ENCODE assay signal across 15 cellular contexts in genomic region chr9:105930007-105930627, GRCh38.
"Had no signal": no experiment of that assay in that cellular context is flagged by ENCODE, and none has a peak within 500 bp of the region (broad histone marks: within the 10 kb centered on the region; RNA-seq: fewer than 3 reads in every experiment).

No MANE protein-coding gene starts in this region.

- H3K27me3 ChIP-seq: breast epithelium, dorsolateral prefrontal cortex, tibial artery, vagina had no signal

- H3K27ac Mint-ChIP-seq: activated CD4-positive, alpha-beta memory T cell treated with anti-CD3 and anti-CD28 coated beads for 36 hours; activated naive CD8-positive, alpha-beta T cell treated with anti-CD3 and anti-CD28 coated beads for 36 hours; nephron had no signal

- H3K27ac ChIP-seq: breast epithelium, skin epidermis, tibial artery, vagina, VCaP had no signal

- H3K4me1 Mint-ChIP-seq: activated naive CD8-positive, alpha-beta T cell treated with anti-CD3 and anti-CD28 coated beads for 36 hours; nephron had no signal

- H3K36me3 Mint-ChIP-seq: activated CD4-positive, alpha-beta memory T cell treated with anti-CD3 and anti-CD28 coated beads for 36 hours; activated naive CD8-positive, alpha-beta T cell treated with anti-CD3 and anti-CD28 coated beads for 36 hours had no signal

- H3K4me3 Mint-ChIP-seq: activated CD4-positive, alpha-beta memory T cell treated with anti-CD3 and anti-CD28 coated beads for 36 hours; activated naive CD8-positive, alpha-beta T cell treated with anti-CD3 and anti-CD28 coated beads for 36 hours; nephron had no signal

- DNase-seq: activated CD4-positive, alpha-beta memory T cell treated with anti-CD3 and anti-CD28 coated beads for 36 hours; activated gamma-delta T cell; activated naive CD8-positive, alpha-beta T cell treated with anti-CD3 and anti-CD28 coated beads for 36 hours; activated T-cell treated with anti-CD3 and anti-CD28 coated beads, Interleukin-2, amount 50 U/mL, for 48 hours; dorsolateral prefrontal cortex; mesenchymal stem cell; stimulated activated CD4-positive, alpha-beta T cell treated with anti-CD3 and anti-CD28 coated beads, Interleukin-4, amount 100 ng/mL, for 4 hours; T-helper 9 cell; tibial artery had no signal

- ATAC-seq: left lobe of liver had no signal

- H3K9me3 ChIP-seq: breast epithelium, tibial artery, vagina had no signal

- H3K4me1 ChIP-seq: breast epithelium, tibial artery, vagina had no signal

- H3K27me3 Mint-ChIP-seq: activated CD4-positive, alpha-beta memory T cell treated with anti-CD3 and anti-CD28 coated beads for 36 hours; activated naive CD8-positive, alpha-beta T cell treated with anti-CD3 and anti-CD28 coated beads for 36 hours had no signal

- H3K36me3 ChIP-seq: breast epithelium, tibial artery, vagina had no signal

- H3K4me3 ChIP-seq: breast epithelium, dorsolateral prefrontal cortex, skin epidermis, tibial artery, vagina had no signal
